1 cellular context compared by ENCODE assay signal in the genomic region with DNA sequence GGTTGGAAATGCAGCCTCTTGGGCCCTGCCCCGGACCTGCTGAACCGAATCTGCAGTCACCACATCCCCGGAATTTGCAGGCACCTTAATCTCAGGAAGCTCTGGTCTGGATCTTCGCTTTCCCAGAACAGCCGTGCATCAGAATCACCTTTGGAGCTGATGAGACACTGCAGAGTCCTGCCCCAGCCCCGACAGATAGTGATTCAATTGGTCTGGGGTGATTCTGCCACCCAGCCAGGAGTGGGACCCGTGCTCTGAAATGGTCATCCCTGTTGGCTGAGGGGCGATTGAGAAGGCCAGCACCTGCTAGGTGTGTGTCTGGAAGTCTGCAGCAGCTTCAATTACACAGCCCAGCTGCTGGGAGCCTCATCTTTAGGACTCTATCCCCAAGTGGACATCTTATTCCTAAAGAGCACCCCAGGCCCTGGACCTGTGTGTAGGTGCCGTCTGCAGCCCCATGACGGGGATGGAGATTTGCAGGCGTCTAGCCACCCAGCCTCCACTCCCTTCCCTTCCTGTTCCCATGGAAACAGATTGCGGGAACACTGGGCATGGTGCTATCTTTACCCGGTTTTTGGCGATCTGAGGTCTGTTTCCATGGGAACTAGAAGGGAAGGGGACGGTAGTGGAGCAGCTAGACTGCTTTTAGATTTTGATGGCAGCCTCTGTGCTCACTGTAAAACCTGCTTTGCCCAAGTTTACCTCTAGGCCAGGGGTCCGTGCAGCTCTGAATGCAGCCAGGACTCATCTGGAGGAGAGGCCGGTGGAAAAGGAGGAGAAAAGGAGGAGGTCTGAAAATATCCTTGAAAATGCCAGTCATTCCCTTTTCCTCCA.
TF ChIP-seq lines count a peak whose summit lies in the region.

No MANE protein-coding gene starts in this region.

TF ChIP-seq in IMR-90, 13 proteins besides CTCF, POLR2A, EP300 and RAD21 (continued from another document):
- TF ChIP-seq MXI1 (IDR thresholded peaks at IDR 0.05; ENCODE audit: borderline replicate concordance, low read depth, low read length) (no peak), RFX5 (IDR thresholded peaks at IDR 0.05; ENCODE audit: low read depth, low read length) (no peak), BHLHE40 (IDR thresholded peaks at IDR 0.05; ENCODE audit: low read depth, low read length) (no peak), SMC3 (IDR thresholded peaks at IDR 0.05; ENCODE audit: low read depth, low read length) (no peak)
